ENCODE assay signal across 14 cellular contexts in the genomic region with DNA sequence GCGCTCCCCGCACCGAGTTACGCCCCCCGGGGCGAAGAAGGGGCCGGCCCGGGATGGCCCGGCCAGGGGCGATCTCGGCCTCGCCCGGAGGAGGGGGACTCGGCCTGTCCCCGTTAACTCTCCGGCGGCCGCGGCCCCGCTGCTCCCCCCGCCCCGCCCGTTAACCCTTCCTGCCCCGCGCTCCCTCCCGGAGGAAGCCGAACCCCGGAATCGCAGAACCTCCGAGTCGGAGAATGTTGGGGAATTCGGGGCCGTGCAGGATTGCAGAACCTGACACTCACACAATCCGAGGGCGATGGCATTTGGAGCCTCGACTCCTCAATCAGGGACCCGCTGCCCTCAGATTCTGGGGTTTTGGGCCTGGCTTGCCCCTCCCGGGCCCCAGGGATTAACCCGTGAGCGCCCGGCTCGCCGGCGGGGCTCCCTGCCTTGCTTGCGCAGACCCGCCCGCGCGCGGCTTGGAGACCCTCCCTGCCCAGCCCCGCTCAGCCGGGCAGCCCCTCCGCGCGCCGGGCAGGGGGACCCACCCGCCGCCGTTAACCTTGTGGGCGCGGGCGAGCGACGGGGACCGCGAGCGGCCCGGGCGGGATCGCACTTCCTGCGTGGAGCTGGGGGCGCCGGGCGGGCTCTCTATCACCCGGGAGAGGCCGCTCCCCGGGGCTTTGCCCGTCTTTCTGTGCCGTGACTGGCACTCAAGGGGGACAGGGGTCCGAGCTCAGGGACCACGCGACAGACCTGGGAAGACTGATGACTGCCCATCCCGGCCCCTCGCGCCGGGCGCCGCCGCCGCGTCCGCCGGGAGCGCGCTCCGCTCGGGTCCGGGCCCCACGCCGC. TPM values are rescaled to one million over a fixed set of nuclear protein-coding genes. Genes with fewer than 3 reads are reported as not detected.
DNase-seq lines count a peak whose midpoint lies in the region; ATAC-seq and TF ChIP-seq lines count a peak whose summit lies in the region.
"Had no signal": no experiment of that assay in that cellular context is flagged by ENCODE, and none has a peak within 500 bp of the region (broad histone marks: within the 10 kb centered on the region; RNA-seq: fewer than 3 reads in every experiment).

No MANE protein-coding gene starts in this region.

- H3K36me3 Mint-ChIP-seq in stimulated activated memory B cell treated with anti-CD40 and anti-IgM and Interleukin-4, amounts not matched to agents 10 μg/mL and 1 μg/mL and 100 μg/mL, for 72 hours: no peaks in the 10 kb centered on the region

- H3K27me3 ChIP-seq in ascending aorta: peaks cover 23% of the 10 kb centered on the region
- H3K27me3 ChIP-seq in kidney epithelial cell (ENCODE audit: control insufficient read depth, insufficient read depth, low read length): peaks cover 73% of the 10 kb centered on the region
- H3K27me3 ChIP-seq in SJCRH30: no peaks in the 10 kb centered on the region

- peaks cover 84% of the 10 kb centered on the region for H3K27me3 Mint-ChIP-seq in stimulated activated memory B cell treated with anti-CD40 and anti-IgM and Interleukin-4, amounts not matched to agents 10 μg/mL and 1 μg/mL and 100 μg/mL, for 72 hours

- H3K9me3 ChIP-seq in ascending aorta (no peaks in the 10 kb centered on the region), SJCRH30 (replicated peaks) (no peaks in the 10 kb centered on the region)

- intact Hi-C loops in ascending aorta (cut with DNase I): no loop called here

- H3K4me1 Mint-ChIP-seq in stimulated activated memory B cell treated with anti-CD40 and anti-IgM and Interleukin-4, amounts not matched to agents 10 μg/mL and 1 μg/mL and 100 μg/mL, for 72 hours: peaks cover 45% of the 10 kb centered on the region

- H3K4me3 Mint-ChIP-seq in stimulated activated memory B cell treated with anti-CD40 and anti-IgM and Interleukin-4, amounts not matched to agents 10 μg/mL and 1 μg/mL and 100 μg/mL, for 72 hours: peak overlapping the region; percentile 39

- DNase-seq in DMS 273 (lab: John Stamatoyannopoulos, UW; ENCODE audit: unreplicated experiment): peak; percentile 52
- no peak for DNase-seq in DMS 273 treated with DMSO at 0.1 percent for 48 hours (lab: John Stamatoyannopoulos, UW)
- no peak for DNase-seq in ascending aorta (ENCODE audit: low spot score in 2 of 2)
- DNase-seq in kidney epithelial cell (ENCODE audit: low read depth): no peak
- DNase-seq in T-helper 1 cell: no peak
- DNase-seq in SKM-1 treated with dmso at 0.1 percent for 144 hours (lab: John Stamatoyannopoulos, UW; ENCODE audit: unreplicated experiment): no peak
- no peak for DNase-seq in SJCRH30
- DNase-seq: activated CD8-positive, alpha-beta memory T cell treated with anti-CD3 and anti-CD28 coated beads, Interleukin-2, amount 50 U/mL, for 48 hours; PC-9 had no signal

- no peak overlapping the region for H3K27ac ChIP-seq in ascending aorta
- no peak overlapping the region for H3K27ac ChIP-seq in SJCRH30
- H3K27ac ChIP-seq: 22Rv1, KMS-11, PC-9 had no signal

- no peak for ATAC-seq in stimulated activated memory B cell treated with anti-CD40 and anti-IgM and Interleukin-4, amounts not matched to agents 10 μg/mL and 1 μg/mL and 100 μg/mL, for 72 hours

- H3K4me1 ChIP-seq in ascending aorta (peaks cover 6 to 11% of the 10 kb centered on the region in 2 donors), SJCRH30 (no peaks in the 10 kb centered on the region)

- no peaks in the 10 kb centered on the region for H3K9me3 Mint-ChIP-seq in stimulated activated memory B cell treated with anti-CD40 and anti-IgM and Interleukin-4, amounts not matched to agents 10 μg/mL and 1 μg/mL and 100 μg/mL, for 72 hours
- H3K9me3 Mint-ChIP-seq: neural crest cell; stimulated activated naive CD8-positive, alpha-beta T cell treated with anti-CD3 and anti-CD28 coated beads, Interleukin-15, Interleukin-2, amounts not matched to agents 100 ng/mL and 50 ng/mL, for 24 hours had no signal

- no peak for TF ChIP-seq CTCF in ascending aorta (IDR thresholded peaks at IDR 0.05)
- TF ChIP-seq CTCF in kidney epithelial cell (IDR thresholded peaks at IDR 0.05; ENCODE audit: insufficient read depth, low read length, poor library complexity, severe bottlenecking): no peak

- H3K36me3 ChIP-seq in ascending aorta: no peaks in the 10 kb centered on the region
- H3K36me3 ChIP-seq in kidney epithelial cell (ENCODE audit: control insufficient read depth, insufficient read depth, low read length): no peaks in the 10 kb centered on the region
- no peaks in the 10 kb centered on the region for H3K36me3 ChIP-seq in SJCRH30

- H3K4me3 ChIP-seq in ascending aorta (peak overlapping the region; percentile 51 to 58), kidney epithelial cell (ENCODE audit: low read depth, low read length) (peak overlapping the region; percentile 17), SJCRH30 (no peak overlapping the region)
- H3K4me3 ChIP-seq: PC-9 had no signal

- H3K27ac Mint-ChIP-seq in stimulated activated memory B cell treated with anti-CD40 and anti-IgM and Interleukin-4, amounts not matched to agents 10 μg/mL and 1 μg/mL and 100 μg/mL, for 72 hours: no peak overlapping the region
- H3K27ac Mint-ChIP-seq: stimulated activated naive CD8-positive, alpha-beta T cell treated with anti-CD3 and anti-CD28 coated beads, Interleukin-15, Interleukin-2, amounts not matched to agents 100 ng/mL and 50 ng/mL, for 24 hours had no signal

RNA-seq across cellular contexts. Expression of gene BEGAIN, which starts 18.8 kb away (rescaled TPM):
- 5.9 TPM for total RNA-seq in ascending aorta
- total RNA-seq in kidney epithelial cell: 3.2 and 9.3 TPM in 2 replicates
- total RNA-seq in SJCRH30 (2014; rRNA removed; shearing (Covaris generic)): 0.85 and 0.89 TPM in 2 replicates
- total RNA-seq: PC-9 had no signal
